21 cellular contexts compared by ENCODE assay signal in the genomic region with DNA sequence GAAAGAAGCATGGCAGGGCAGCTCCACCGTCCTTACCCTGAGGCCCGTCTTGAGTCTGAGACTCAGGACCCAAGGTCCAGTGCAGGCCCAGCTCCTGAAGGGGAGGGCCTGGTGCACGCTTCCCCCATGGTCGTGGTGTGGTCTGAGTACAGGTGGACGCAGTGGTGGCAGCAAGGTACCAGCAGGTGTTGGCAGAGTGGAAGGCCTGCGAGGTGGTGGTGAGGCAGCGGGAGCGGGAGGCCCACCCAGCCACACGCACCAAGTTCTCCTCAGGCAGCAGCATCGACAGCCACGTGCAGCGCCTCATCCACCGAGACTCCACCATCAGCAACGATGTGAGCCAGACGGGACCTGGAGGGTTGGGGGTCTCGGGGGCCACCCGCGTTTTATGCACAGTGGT. TPM values are rescaled to one million over a fixed set of nuclear protein-coding genes. Genes with fewer than 3 reads are reported as not detected.
DNase-seq lines count a peak whose midpoint lies in the region; ATAC-seq, FAIRE-seq and TF ChIP-seq lines count a peak whose summit lies in the region.
"Had no signal": no experiment of that assay in that cellular context is flagged by ENCODE, and none has a peak within 500 bp of the region (broad histone marks: within the 10 kb centered on the region; RNA-seq: fewer than 3 reads in every experiment).

No MANE protein-coding gene starts in this region.

- no peak overlapping the region for H3K9ac ChIP-seq in mammary epithelial cell (ENCODE audit: insufficient read depth, low read length)

- H3K4me1 Mint-ChIP-seq in naive thymus-derived CD8-positive, alpha-beta T cell, result no peaks in the 10 kb centered on the region
- H3K4me1 Mint-ChIP-seq: B cell had no signal

- POLR2A ChIA-PET in naive thymus-derived CD8-positive, alpha-beta T cell (lab: Charles Lee), result no interaction called here

- ATAC-seq in naive thymus-derived CD8-positive, alpha-beta T cell, result no peak
- ATAC-seq: A549; CD8-positive, alpha-beta T cell had no signal

- no peak overlapping the region for H3K4me2 ChIP-seq in mammary epithelial cell (ENCODE audit: insufficient read depth, low read depth, low read length)
- H3K4me2 ChIP-seq in osteoblast (ENCODE audit: insufficient read depth, low read length), result no peak overlapping the region
- H3K4me2 ChIP-seq: A549; BLaER1 treated with 17β-estradiol and CSF1 and Interleukin-3, amounts not matched to agents 10 nM and 100 nM had no signal

- no peak overlapping the region for H3K4me3 Mint-ChIP-seq in naive thymus-derived CD8-positive, alpha-beta T cell
- H3K4me3 Mint-ChIP-seq: B cell; CD4-positive, alpha-beta T cell; CD8-positive, alpha-beta T cell had no signal

- H3K27ac ChIP-seq in breast epithelium (peak overlapping the region; percentile 84 to 88), mammary epithelial cell (ENCODE audit: insufficient read depth, low read depth, low read length) (no peak overlapping the region), osteoblast (ENCODE audit: low read depth, low read length) (no peak overlapping the region)
- H3K27ac ChIP-seq: A549, C4-2B had no signal

- DNase-seq in breast epithelium (ENCODE audit: low spot score in 2 of 2) (no peak), mammary epithelial cell (no peak), HTR-8/SVneo (ENCODE audit: insufficient read length, low spot score) (no peak), osteoblast (ENCODE audit: insufficient read length, low spot score, missing footprints) (peak; percentile 74), foreskin melanocyte (no peak)
- no peak for DNase-seq in naive thymus-derived CD8-positive, alpha-beta T cell
- DNase-seq: AML-193; Caco-2; Calu3; CD4-positive, alpha-beta T cell; CD8-positive, alpha-beta T cell; DMS79 treated with DMSO at 0.1 percent for 48 hours; GF-D8 had no signal

- FAIRE-seq in HTR-8/SVneo (lab: Jason Lieb, UNC), result peak; percentile 60
- FAIRE-seq: A549, D721Med, G401.6, GM12891, GM19239 had no signal

- no peaks in the 10 kb centered on the region for H3K9me3 Mint-ChIP-seq in naive thymus-derived CD8-positive, alpha-beta T cell
- H3K9me3 Mint-ChIP-seq: CD4-positive, alpha-beta T cell; CD8-positive, alpha-beta T cell had no signal

- dilution Hi-C loops in mammary epithelial cell (cut with HindIII; ENCODE audit: low sequenced_read_pairs), result no loop called here

- CTCF ChIA-PET in mammary epithelial cell (lab: Charles Lee; ENCODE audit: low non-redundant PET), result no interaction called here

- H3K79me2 ChIP-seq in mammary epithelial cell (ENCODE audit: insufficient read depth, low read length) (no peaks in the 10 kb centered on the region), osteoblast (ENCODE audit: insufficient read depth, low read length) (no peaks in the 10 kb centered on the region)

- no peaks in the 10 kb centered on the region for H3K27me3 Mint-ChIP-seq in naive thymus-derived CD8-positive, alpha-beta T cell
- H3K27me3 Mint-ChIP-seq: B cell; CD4-positive, alpha-beta T cell had no signal

- H3K27me3 ChIP-seq in breast epithelium, result no peaks in the 10 kb centered on the region
- no peaks in the 10 kb centered on the region for H3K27me3 ChIP-seq in mammary epithelial cell (ENCODE audit: insufficient read depth, low read length)
- no peaks in the 10 kb centered on the region for H3K27me3 ChIP-seq in osteoblast (ENCODE audit: insufficient read depth, low read length)
- H3K27me3 ChIP-seq: BLaER1 treated with 17β-estradiol and CSF1 and Interleukin-3, amounts not matched to agents 10 nM and 100 nM had no signal

- intact Hi-C loops in breast epithelium (cut with DNase I; ENCODE audit: low total_unique reads), result no loop called here
- intact Hi-C loops in mammary epithelial cell (cut with micrococcal nuclease), result no loop called here

- TF ChIP-seq POLR2A in breast epithelium (IDR thresholded peaks at IDR 0.05), result no peak

- H2AFZ ChIP-seq in mammary epithelial cell (ENCODE audit: low read depth, low read length), result no peak overlapping the region
- H2AFZ ChIP-seq in osteoblast (ENCODE audit: low read length), result no peak overlapping the region

- H3K27ac Mint-ChIP-seq in naive thymus-derived CD8-positive, alpha-beta T cell, result no peak overlapping the region
- H3K27ac Mint-ChIP-seq: B cell; CD4-positive, alpha-beta T cell; CD8-positive, alpha-beta T cell had no signal

- TF ChIP-seq CTCF in breast epithelium (IDR thresholded peaks at IDR 0.05) (no peak), mammary epithelial cell (conservative IDR thresholded peaks at IDR 0.05 in 1 of 2, IDR thresholded peaks at IDR 0.05 in 1 of 2; ENCODE audit: extremely low read depth in 1 of 2, insufficient read depth in 1 of 2, low read depth in 1 of 2, low read length in 2 of 2) (no peak), osteoblast (IDR thresholded peaks at IDR 0.05; ENCODE audit: extremely low read depth, low read depth, low read length) (no peak)

- H3K4me3 ChIP-seq in breast epithelium (no peak overlapping the region), mammary epithelial cell (replicated peaks in 1 of 3; ENCODE audit: insufficient read depth in 1 of 3, low read depth in 2 of 3, low read length in 3 of 3) (no peak overlapping the region), osteoblast (ENCODE audit: insufficient read depth, low read length) (no peak overlapping the region)
- H3K4me3 ChIP-seq: A549; BLaER1 treated with 17β-estradiol and CSF1 and Interleukin-3, amounts not matched to agents 10 nM and 100 nM had no signal

- no peaks in the 10 kb centered on the region for H3K36me3 ChIP-seq in breast epithelium
- H3K36me3 ChIP-seq in mammary epithelial cell (ENCODE audit: insufficient read depth, low read length), result no peaks in the 10 kb centered on the region
- peaks cover 34% of the 10 kb centered on the region for H3K36me3 ChIP-seq in osteoblast (ENCODE audit: insufficient read depth, low read length)

- H3K9me3 ChIP-seq in breast epithelium (no peaks in the 10 kb centered on the region), mammary epithelial cell (replicated peaks; ENCODE audit: insufficient read depth, low read length) (no peaks in the 10 kb centered on the region), osteoblast (ENCODE audit: low read depth, low read length) (no peaks in the 10 kb centered on the region)
- H3K9me3 ChIP-seq: A549; BLaER1 treated with 17β-estradiol and CSF1 and Interleukin-3, amounts not matched to agents 10 nM and 100 nM; Caco-2 had no signal

- H3K4me1 ChIP-seq in breast epithelium, result peaks cover 0 to 7% of the 10 kb centered on the region in 2 donors
- peaks cover 20% of the 10 kb centered on the region for H3K4me1 ChIP-seq in mammary epithelial cell (ENCODE audit: insufficient read depth, low read length)
- H3K4me1 ChIP-seq in osteoblast (ENCODE audit: insufficient read depth, low read length), result no peaks in the 10 kb centered on the region
- H3K4me1 ChIP-seq: A549, Caco-2 had no signal

- peaks cover 0 to 45% (median 0%) of the 10 kb centered on the region in 3 donors for H3K36me3 Mint-ChIP-seq in naive thymus-derived CD8-positive, alpha-beta T cell

- in situ Hi-C loops in mammary epithelial cell (cut with MboI; ENCODE audit: low sequenced_read_pairs in 2 of 2), result no loop called here

- WGBS in mammary epithelial cell (ENCODE audit: low coverage, missing lambda C conversion rate), result 96% methylated on average over 10 of the region's 18 CpGs

- BruUV-seq in mammary epithelial cell (replicated peaks; lab: Mats Ljungman, UMichigan), result no TSS peak

- no peaks in the 10 kb centered on the region for H4K20me1 ChIP-seq in mammary epithelial cell (ENCODE audit: insufficient read depth, low read length)
- H4K20me1 ChIP-seq in osteoblast (ENCODE audit: insufficient read depth, low read length), result no peaks in the 10 kb centered on the region

RNA-seq across cellular contexts. Expression of a gene that starts 27.7 kb away (rescaled TPM):
- total RNA-seq in breast epithelium (10 to 100 TPM in 1 of 3 donors, 1 to 10 TPM in 2; 7.7 to 10.2 (median 8.8) TPM), mammary epithelial cell (10 to 100 TPM in 1 of 2 donors, 1 to 10 TPM in 1; 5.5 to 32.3 TPM), osteoblast (12.3 and 14.1 TPM in 2 replicates)
- polyA plus RNA-seq in mammary epithelial cell, result 4.1 TPM
- polyA minus RNA-seq in mammary epithelial cell, result 7.8 TPM
- total RNA-seq in naive thymus-derived CD8-positive, alpha-beta T cell, result 10 to 100 TPM; 60.8 to 67.4 TPM
- under 1 TPM; 0.73 to 0.96 (median 0.79) TPM for polyA plus RNA-seq in naive thymus-derived CD8-positive, alpha-beta T cell

RNA-seq across cellular contexts. Expression of a gene that starts 35.9 kb away (rescaled TPM):
- total RNA-seq in breast epithelium, result 100 to 1,000 TPM in 1 of 3 donors, 10 to 100 TPM in 2; 27.8 to 125 (median 85.5) TPM
- total RNA-seq in mammary epithelial cell, result 10 to 100 TPM; 28.2 to 32.5 TPM
- 24.4 TPM for polyA plus RNA-seq in mammary epithelial cell
- 30.1 TPM for polyA minus RNA-seq in mammary epithelial cell
- 35.4 and 37.3 TPM in 2 replicates for total RNA-seq in osteoblast
- 100 to 1,000 TPM; 160 to 179 TPM for total RNA-seq in naive thymus-derived CD8-positive, alpha-beta T cell
- 10 to 100 TPM; 12.1 to 22.6 (median 13.1) TPM for polyA plus RNA-seq in naive thymus-derived CD8-positive, alpha-beta T cell

RNA-seq across cellular contexts. Expression of a gene that starts 36.9 kb away (rescaled TPM):
- total RNA-seq in breast epithelium, result 10 to 100 TPM; 28.8 to 43.6 (median 43.0) TPM
- 10 to 100 TPM; 51.0 to 51.5 TPM for total RNA-seq in mammary epithelial cell
- 15.9 TPM for polyA plus RNA-seq in mammary epithelial cell
- 23.9 TPM for polyA minus RNA-seq in mammary epithelial cell
- total RNA-seq in osteoblast, result 37.7 and 42.0 TPM in 2 replicates
- total RNA-seq in naive thymus-derived CD8-positive, alpha-beta T cell, result 10 to 100 TPM; 35.1 to 37.1 TPM
- polyA plus RNA-seq in naive thymus-derived CD8-positive, alpha-beta T cell, result 10 to 100 TPM; 12.0 to 22.1 (median 14.0) TPM

Comparison
In these comparisons a context has a peak if more than half of its experiments do, and no peak if none do; other contexts are left out.
1. H3K27ac ChIP-seq: peak in breast epithelium (2 of 2); none in mammary epithelial cell (single experiment) and osteoblast (single experiment).